ENCODE assay signal across 27 cellular contexts in the genomic region with DNA sequence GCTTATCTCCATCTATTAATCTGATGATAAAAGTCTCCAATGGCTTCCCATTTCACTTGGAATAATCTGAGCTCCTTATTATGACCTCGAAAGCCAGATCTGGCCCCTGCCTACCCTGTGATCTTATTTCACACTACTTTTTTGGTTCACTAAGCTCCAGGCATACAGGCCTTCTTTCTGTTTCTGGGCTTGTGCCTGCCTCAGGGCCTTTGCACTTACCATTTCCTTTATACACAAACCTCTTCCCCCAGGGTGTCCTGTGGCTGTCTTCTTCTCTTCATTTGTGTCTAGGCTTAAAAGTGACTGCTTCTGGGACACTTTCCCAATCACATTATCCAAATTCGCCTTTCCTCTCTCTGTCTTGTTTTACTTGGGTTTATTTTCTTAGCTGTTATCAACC.
"Had no signal": no experiment of that assay in that cellular context is flagged by ENCODE, and none has a peak within 500 bp of the region (broad histone marks: within the 10 kb centered on the region; RNA-seq: fewer than 3 reads in every experiment).

No MANE protein-coding gene starts in this region.

- H3K36me3 ChIP-seq: stomach, suprapubic skin, thoracic aorta, thyroid gland, tibial artery, tibial nerve, transverse colon, upper lobe of left lung, upper lobe of right lung, uterus, vagina had no signal

- H3K27me3 ChIP-seq: stomach, suprapubic skin, testis, thyroid gland, tibial artery, tibial nerve, transverse colon, upper lobe of left lung, upper lobe of right lung, uterus, vagina had no signal

- ATAC-seq: stimulated activated effector memory CD8-positive, alpha-beta T cell treated with anti-CD3 and anti-CD28 coated beads, Interleukin-12 subunit alpha, Interleukin-12 subunit beta, amount 100 ng/mL, for 72 hours; stimulated activated memory B cell treated with anti-CD40 and anti-IgM and Interleukin-4, amounts not matched to agents 10 μg/mL and 1 μg/mL and 100 μg/mL, for 72 hours; stimulated activated naive B cell treated with anti-CD40 and anti-IgM and Interleukin-4, amounts not matched to agents 10 μg/mL and 1 μg/mL and 100 μg/mL, for 72 hours; stimulated activated naive CD8-positive, alpha-beta T cell treated with anti-CD3 and anti-CD28 coated beads, Interleukin-15, amount 100 ng/mL, for 72 hours; stimulated activated naive CD8-positive, alpha-beta T cell treated with anti-CD3 and anti-CD28 coated beads, Interleukin-15, Interleukin-2, amounts not matched to agents 100 U/mL and 50 U/mL, for 24 hours; upper lobe of right lung had no signal

- H3K4me3 ChIP-seq: stomach, suprapubic skin, testis, thoracic aorta, thyroid gland, tibial artery, tibial nerve, transverse colon, upper lobe of left lung, upper lobe of right lung, uterus, vagina had no signal

- H3K9me3 ChIP-seq: stomach, suprapubic skin, testis, thoracic aorta, thyroid gland, tibial artery, tibial nerve, transverse colon, upper lobe of left lung, upper lobe of right lung, uterus, vagina had no signal

- DNase-seq: stimulated activated CD4-positive, alpha-beta T cell treated with anti-CD3 and anti-CD28 coated beads, Interleukin-2, amount 100 ng/mL, for 48 hours; stimulated activated CD4-positive, alpha-beta T cell treated with anti-CD3 and anti-CD28 coated beads, Interleukin-4, amount 100 ng/mL, for 1 hour; stimulated activated CD4-positive, alpha-beta T cell treated with anti-CD3 and anti-CD28 coated beads, Interleukin-4, amount 100 ng/mL, for 24 hours; stimulated activated CD4-positive, alpha-beta T cell treated with anti-CD3 and anti-CD28 coated beads, Interleukin-4, amount 100 ng/mL, for 4 hours; stimulated activated CD8-positive, alpha-beta memory T cell treated with anti-CD3 and anti-CD28 coated beads, Interleukin-4, amount 100 ng/mL, for 48 hours; stimulated activated naive B cell treated with anti-CD40 and anti-IgM and Interleukin-4, amounts not matched to agents 10 μg/mL and 1 μg/mL and 100 μg/mL, for 72 hours; stimulated activated naive CD4-positive, alpha-beta T cell; stimulated activated naive CD4-positive, alpha-beta T cell treated with Interleukin-2 at 50 U/mL for 16 hours; stimulated activated naive CD8-positive, alpha-beta T cell treated with anti-CD3 and anti-CD28 coated beads, Interleukin-15, amount 100 ng/mL, for 72 hours; stimulated activated naive CD8-positive, alpha-beta T cell treated with anti-CD3 and anti-CD28 coated beads, Interleukin-15, Interleukin-2, amounts not matched to agents 100 U/mL and 50 U/mL, for 24 hours; stomach; substantia nigra; testis; thyroid gland; tibial artery; transverse colon; trophoblast cell; upper lobe of left lung; upper lobe of right lung; uterus had no signal

- H3K27ac ChIP-seq: stomach, suprapubic skin, testis, thoracic aorta, thyroid gland, tibial artery, tibial nerve, transverse colon, upper lobe of left lung, upper lobe of right lung, uterus, vagina had no signal

- H3K4me1 ChIP-seq: suprapubic skin, testis, thyroid gland, tibial nerve, transverse colon, upper lobe of right lung, uterus had no signal

- FAIRE-seq: urothelium cell line had no signal
